Comparison of ENCODE assay signal across 8 cellular contexts in the genomic region with DNA sequence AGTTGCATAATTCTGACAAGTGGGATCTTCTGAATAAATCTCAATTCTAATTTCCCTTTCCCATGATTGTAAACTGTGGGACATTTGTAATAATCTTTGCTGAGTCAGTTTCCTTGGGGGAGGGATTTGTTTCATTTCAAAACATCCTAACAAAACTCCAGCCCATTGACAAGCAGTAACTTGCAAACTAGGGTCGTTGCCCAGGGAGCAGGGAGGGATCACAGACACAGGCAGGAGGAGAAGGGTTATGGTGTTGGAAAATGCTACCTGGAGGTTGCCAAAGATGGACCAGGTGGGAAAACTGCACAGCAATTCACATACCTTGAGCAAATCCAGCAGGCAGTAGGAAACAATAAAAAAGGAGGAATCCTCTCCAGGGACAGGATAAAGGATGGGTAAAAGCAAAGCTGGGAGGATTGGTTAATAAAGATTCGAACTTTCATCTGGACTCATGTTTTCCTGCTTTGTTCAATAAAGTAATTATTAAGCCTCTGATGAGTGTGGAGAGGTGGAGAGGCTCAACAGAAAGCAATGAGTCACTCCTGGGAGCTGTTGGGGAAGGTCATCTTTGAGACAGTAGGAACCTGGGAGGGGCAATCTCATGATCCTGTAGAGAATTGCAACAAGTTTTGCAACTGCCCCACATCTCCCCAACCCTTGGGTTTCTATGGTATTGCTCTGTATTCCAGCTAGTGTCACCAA.
DNase-seq lines count a peak whose midpoint lies in the region; ATAC-seq and TF ChIP-seq lines count a peak whose summit lies in the region.

No MANE protein-coding gene starts in this region.

- H3K4me3 ChIP-seq in fibroblast of villous mesenchyme (ENCODE audit: low read depth, low read length) (no peak overlapping the region), skeletal muscle satellite cell (ENCODE audit: low read length) (peak overlapping the region; percentile 5)

- no peak for TF ChIP-seq CTCF in HFFc6 (IDR thresholded peaks at IDR 0.05)
- TF ChIP-seq CTCF in fibroblast of villous mesenchyme (IDR thresholded peaks at IDR 0.05; ENCODE audit: insufficient read depth, low read depth, low read length): no peak

- H3K9me3 ChIP-seq in skeletal muscle satellite cell (replicated peaks; ENCODE audit: low read length): no peaks in the 10 kb centered on the region

- peak overlapping the region; percentile 59 for H3K4me2 ChIP-seq in skeletal muscle satellite cell (ENCODE audit: low read length)

- peak overlapping the region; percentile 64 for H3K4me3 Mint-ChIP-seq in HFFc6

- no peaks in the 10 kb centered on the region for H3K9me3 Mint-ChIP-seq in HFFc6

- H3K27me3 ChIP-seq in skeletal muscle satellite cell (ENCODE audit: control insufficient read depth, insufficient read depth, low read length): peaks cover 3% of the 10 kb centered on the region

- H3K36me3 Mint-ChIP-seq in HFFc6 (ENCODE audit: low read depth): no peaks in the 10 kb centered on the region

- H3K27ac Mint-ChIP-seq in HFFc6: peak overlapping the region; percentile 54

- peaks cover 19% of the 10 kb centered on the region for H3K4me1 Mint-ChIP-seq in HFFc6 (ENCODE audit: low read depth)

- H3K36me3 ChIP-seq in skeletal muscle satellite cell (ENCODE audit: insufficient read depth, low read length): no peaks in the 10 kb centered on the region

- DNase-seq in HFFc6 (peak; percentile 49), SIG-M5 treated with dmso at 0.1 percent for 504 hours (lab: John Stamatoyannopoulos, UW; ENCODE audit: unreplicated experiment) (peak; percentile 76), fibroblast of villous mesenchyme (ENCODE audit: low read depth) (peak; percentile 75), 8988T (no peak), posterior cingulate gyrus (no peak), NCI-H2196 (lab: John Stamatoyannopoulos, UW; ENCODE audit: unreplicated experiment) (no peak)

- no peak for ATAC-seq in GM18858 (IDR thresholded peaks at IDR 0.05; ENCODE audit: unreplicated experiment)

- no peak overlapping the region for H3K9ac ChIP-seq in skeletal muscle satellite cell (ENCODE audit: low read depth, low read length)

- intact Hi-C loops in posterior cingulate gyrus (cut with DNase I): no loop called here

- no peaks in the 10 kb centered on the region; the same call in 1 of the 2 replicates for H3K27me3 Mint-ChIP-seq in HFFc6 (ENCODE audit: insufficient read depth)

- peaks cover 14% of the 10 kb centered on the region for H3K4me1 ChIP-seq in skeletal muscle satellite cell (ENCODE audit: control insufficient read depth, insufficient read depth, low read length)

Comparison
In these comparisons a context has a peak if more than half of its experiments do, and no peak if none do; other contexts are left out.
1. DNase-seq: peak in HFFc6 (single experiment), SIG-M5 treated with dmso at 0.1 percent for 504 hours (single experiment) and fibroblast of villous mesenchyme (single experiment); none in 8988T (single experiment), posterior cingulate gyrus (0 of 10) and NCI-H2196 (single experiment).